In genomic region chr9:82436480-82436879, GRCh38 we compare ENCODE assay signal across 16 cellular contexts.
A peak's percentile ranks its signal among the peaks of the same experiment; 100 is the strongest.
DNase-seq lines count a peak whose midpoint lies in the region; ATAC-seq, FAIRE-seq and TF ChIP-seq lines count a peak whose summit lies in the region.
"Had no signal": no experiment of that assay in that cellular context is flagged by ENCODE, and none has a peak within 500 bp of the region (broad histone marks: within the 10 kb centered on the region; RNA-seq: fewer than 3 reads in every experiment).

No MANE protein-coding gene starts in this region.

- H3K9me1 ChIP-seq in IMR-90 (ENCODE audit: insufficient read depth, low read length): no peaks in the 10 kb centered on the region

- CTCF ChIA-PET in IMR-90 (lab: Yijun Ruan, JAX): interaction anchor here (0.6 kb wide), 1 partner anchor 1333 kb away, joined by 3 read pairs; no protein-coding TSS in a partner anchor

- peak; percentile 21; the same call in 1 of the 2 replicates for ATAC-seq in IMR-90 (ENCODE audit: low read depth)
- no peak for ATAC-seq in GM19351 (IDR thresholded peaks at IDR 0.05; ENCODE audit: unreplicated experiment)
- ATAC-seq: Right ventricle myocardium inferior had no signal

- H3K79me1 ChIP-seq in IMR-90 (ENCODE audit: low read depth in 1 of 2, low read length in 2 of 2): no peaks in the 10 kb centered on the region

- no peak overlapping the region for H3K4ac ChIP-seq in IMR-90 (ENCODE audit: low read depth, low read length)

- H3K18ac ChIP-seq in IMR-90 (ENCODE audit: low read depth, low read length): no peak overlapping the region

- H4K8ac ChIP-seq in IMR-90 (ENCODE audit: low read depth in 2 of 2, low read length in 2 of 2): no peak overlapping the region

- no peak overlapping the region for H3K27ac Mint-ChIP-seq in activated naive CD8-positive, alpha-beta T cell treated with anti-CD3 and anti-CD28 coated beads for 36 hours
- H3K27ac Mint-ChIP-seq: CD4-positive, alpha-beta memory T cell; H9 had no signal

- POLR2A ChIA-PET in IMR-90 (lab: Charles Lee; ENCODE audit: unreplicated experiment): no interaction called here

- no peak overlapping the region for H2AK9ac ChIP-seq in IMR-90 (replicated peaks; ENCODE audit: low read depth, low read length, poor library complexity)

- H3K36me3 Mint-ChIP-seq in activated naive CD8-positive, alpha-beta T cell treated with anti-CD3 and anti-CD28 coated beads for 36 hours: no peaks in the 10 kb centered on the region
- H3K36me3 Mint-ChIP-seq: CD4-positive, alpha-beta memory T cell had no signal

- H3K4me1 Mint-ChIP-seq in activated naive CD8-positive, alpha-beta T cell treated with anti-CD3 and anti-CD28 coated beads for 36 hours: no peaks in the 10 kb centered on the region
- H3K4me1 Mint-ChIP-seq: CD4-positive, alpha-beta memory T cell had no signal

- H3K27me3 Mint-ChIP-seq in activated naive CD8-positive, alpha-beta T cell treated with anti-CD3 and anti-CD28 coated beads for 36 hours: no peaks in the 10 kb centered on the region
- H3K27me3 Mint-ChIP-seq: CD4-positive, alpha-beta memory T cell had no signal

- H3K4me3 ChIP-seq in IMR-90 (ENCODE audit: insufficient read depth, low read depth, low read length) (no peak overlapping the region), bronchial epithelial cell (ENCODE audit: low read depth, low read length) (no peak overlapping the region), kidney epithelial cell (ENCODE audit: low read depth, low read length) (no peak overlapping the region)

- TF ChIP-seq POLR2A in IMR-90 (IDR thresholded peaks at IDR 0.05; ENCODE audit: low read depth, low read length): no peak

- no peak overlapping the region for H3K56ac ChIP-seq in IMR-90 (ENCODE audit: extremely low read depth, insufficient read depth, low read length)

- H3K9me3 ChIP-seq in IMR-90 (ENCODE audit: control insufficient read depth, insufficient read depth, low read length): peaks cover 6% of the 10 kb centered on the region
- H3K9me3 ChIP-seq: SK-N-SH had no signal

- no peaks in the 10 kb centered on the region for H4K20me1 ChIP-seq in IMR-90 (ENCODE audit: insufficient read depth, low read length)

- H3K23ac ChIP-seq in IMR-90 (ENCODE audit: low read depth, low read length): no peak overlapping the region

- H3K27me3 ChIP-seq in IMR-90 (ENCODE audit: control insufficient read depth, insufficient read depth, low read length): no peaks in the 10 kb centered on the region
- H3K27me3 ChIP-seq in bronchial epithelial cell (ENCODE audit: control insufficient read depth, insufficient read depth, low read length): no peaks in the 10 kb centered on the region
- H3K27me3 ChIP-seq in kidney epithelial cell (ENCODE audit: control insufficient read depth, insufficient read depth, low read length): no peaks in the 10 kb centered on the region

- in situ Hi-C loops in IMR-90 (cut with MboI; ENCODE audit: low sequenced_read_pairs): no loop called here
- in situ Hi-C loops in G401 (cut with HindIII; ENCODE audit: low sequenced_read_pairs): no loop called here

- H2BK120ac ChIP-seq in IMR-90 (ENCODE audit: low read depth, low read length): no peak overlapping the region

- no peak overlapping the region for H2BK15ac ChIP-seq in IMR-90 (ENCODE audit: low read depth, low read length)

- H3K4me3 Mint-ChIP-seq in activated naive CD8-positive, alpha-beta T cell treated with anti-CD3 and anti-CD28 coated beads for 36 hours: no peak overlapping the region
- H3K4me3 Mint-ChIP-seq: CD4-positive, alpha-beta memory T cell; H9 had no signal

- H3K36me3 ChIP-seq in IMR-90 (ENCODE audit: control insufficient read depth, insufficient read depth, low read length): no peaks in the 10 kb centered on the region
- no peaks in the 10 kb centered on the region for H3K36me3 ChIP-seq in bronchial epithelial cell (ENCODE audit: control insufficient read depth, insufficient read depth, low read length)
- no peaks in the 10 kb centered on the region for H3K36me3 ChIP-seq in kidney epithelial cell (ENCODE audit: control insufficient read depth, insufficient read depth, low read length)

- H4K5ac ChIP-seq in IMR-90 (ENCODE audit: low read depth, low read length): no peak overlapping the region

- H2BK5ac ChIP-seq in IMR-90 (ENCODE audit: low read depth, low read length, poor library complexity, severe bottlenecking): no peak overlapping the region

- dilution Hi-C loops in IMR-90 (cut with HindIII; ENCODE audit: low sequenced_read_pairs, unreplicated experiment): no loop called here

- WGBS in IMR-90 (ENCODE audit: extremely low coverage in 2 of 2, insufficient read length in 1 of 2), 2 experiments: 86% methylated on average over 1 of the region's 2 CpGs; no CpG with 5 or more reads in 1 of the 2 experiments

- no peak overlapping the region for H3K27ac ChIP-seq in IMR-90 (ENCODE audit: insufficient read depth, low read length)

- H2AFZ ChIP-seq in IMR-90 (replicated peaks; ENCODE audit: low read length, poor library complexity): no peak overlapping the region

- H2AK5ac ChIP-seq in IMR-90 (ENCODE audit: low read depth, low read length): no peak overlapping the region

- no TSS peak for BruUV-seq in IMR-90 (replicated peaks; lab: Mats Ljungman, UMichigan)

- no peak for TF ChIP-seq CTCF in IMR-90 (conservative IDR thresholded peaks at IDR 0.05; ENCODE audit: low read depth, low read length)
- TF ChIP-seq CTCF in bronchial epithelial cell (IDR thresholded peaks at IDR 0.05; ENCODE audit: insufficient read depth, low read length, severe bottlenecking): no peak
- no peak for TF ChIP-seq CTCF in kidney epithelial cell (IDR thresholded peaks at IDR 0.05; ENCODE audit: insufficient read depth, low read length, poor library complexity, severe bottlenecking)

- H3K4me1 ChIP-seq in IMR-90 (ENCODE audit: control insufficient read depth, insufficient read depth, low read length): no peaks in the 10 kb centered on the region

- peak; percentile 60 for FAIRE-seq in bronchial epithelial cell (lab: Jason Lieb, UNC)
- FAIRE-seq: HTR-8/SVneo had no signal

- no peak overlapping the region for H4K91ac ChIP-seq in IMR-90 (ENCODE audit: insufficient read depth, low read depth, low read length)

- H3K4me2 ChIP-seq in IMR-90 (ENCODE audit: low read depth, low read length): no peak overlapping the region
- H3K4me2 ChIP-seq: SK-N-SH had no signal

- no peak overlapping the region for H2BK20ac ChIP-seq in IMR-90 (ENCODE audit: low read depth, low read length)

- no peak overlapping the region for H3K14ac ChIP-seq in IMR-90 (replicated peaks; ENCODE audit: low read depth, low read length)

- no peak for TF ChIP-seq RAD21 in IMR-90 (IDR thresholded peaks at IDR 0.05; ENCODE audit: low read length)

- intact Hi-C loops in IMR-90 (cut with micrococcal nuclease): no loop called here

- no peak overlapping the region for H3K9ac ChIP-seq in IMR-90 (ENCODE audit: low read depth, low read length)
- H3K9ac ChIP-seq: SK-N-SH had no signal

- peaks cover 12% of the 10 kb centered on the region for H3K9me3 Mint-ChIP-seq in activated naive CD8-positive, alpha-beta T cell treated with anti-CD3 and anti-CD28 coated beads for 36 hours

- peak; percentile 43 for DNase-seq in EH (ENCODE audit: low read depth)
- peak; percentile 41 for DNase-seq in IMR-90
- DNase-seq in bronchial epithelial cell (ENCODE audit: low read depth): peak; percentile 84
- DNase-seq in kidney epithelial cell (ENCODE audit: low read depth): peak; percentile 14
- no peak for DNase-seq in C1 segment of cervical spinal cord (lab: John Stamatoyannopoulos, UW)
- no peak for DNase-seq in activated naive CD8-positive, alpha-beta T cell treated with anti-CD3 and anti-CD28 coated beads for 36 hours
- DNase-seq in G401 (ENCODE audit: low spot score): no peak
- DNase-seq: CD4-positive, alpha-beta memory T cell; DMS79; H9; NCI-H2227 treated with DMSO at 0.1 percent for 48 hours; NCI-H526; SK-N-SH had no signal

TF ChIP-seq in IMR-90, 13 proteins besides CTCF, POLR2A, EP300 and RAD21:
- TF ChIP-seq CEBPB (IDR thresholded peaks at IDR 0.05; ENCODE audit: low read depth, low read length) (no peak), NFE2L2 (IDR thresholded peaks at IDR 0.05; ENCODE audit: low read depth, low read length) (no peak), CHD1 (IDR thresholded peaks at IDR 0.05; ENCODE audit: low read depth, low read length) (no peak), FOS (IDR thresholded peaks at IDR 0.05; ENCODE audit: low read depth, low read length) (no peak), RCOR1 (IDR thresholded peaks at IDR 0.05; ENCODE audit: insufficient replicate concordance, low read length) (no peak), RFX5 (IDR thresholded peaks at IDR 0.05; ENCODE audit: low read depth, low read length) (no peak), SMC3 (IDR thresholded peaks at IDR 0.05; ENCODE audit: low read depth, low read length) (no peak), MAFK (IDR thresholded peaks at IDR 0.05; ENCODE audit: low read depth, low read length) (no peak), MXI1 (IDR thresholded peaks at IDR 0.05; ENCODE audit: borderline replicate concordance, low read depth, low read length) (no peak), BHLHE40 (IDR thresholded peaks at IDR 0.05; ENCODE audit: low read depth, low read length) (no peak), MAZ (IDR thresholded peaks at IDR 0.05; ENCODE audit: borderline replicate concordance, low read depth, low read length) (no peak)
- TF ChIP-seq, protein P1, sequence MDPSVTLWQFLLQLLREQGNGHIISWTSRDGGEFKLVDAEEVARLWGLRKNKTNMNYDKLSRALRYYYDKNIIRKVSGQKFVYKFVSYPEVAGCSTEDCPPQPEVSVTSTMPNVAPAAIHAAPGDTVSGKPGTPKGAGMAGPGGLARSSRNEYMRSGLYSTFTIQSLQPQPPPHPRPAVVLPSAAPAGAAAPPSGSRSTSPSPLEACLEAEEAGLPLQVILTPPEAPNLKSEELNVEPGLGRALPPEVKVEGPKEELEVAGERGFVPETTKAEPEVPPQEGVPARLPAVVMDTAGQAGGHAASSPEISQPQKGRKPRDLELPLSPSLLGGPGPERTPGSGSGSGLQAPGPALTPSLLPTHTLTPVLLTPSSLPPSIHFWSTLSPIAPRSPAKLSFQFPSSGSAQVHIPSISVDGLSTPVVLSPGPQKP (IDR thresholded peaks at IDR 0.05; ENCODE audit: borderline replicate concordance, low read depth, low read length): no peak
- TF ChIP-seq, protein P2, sequence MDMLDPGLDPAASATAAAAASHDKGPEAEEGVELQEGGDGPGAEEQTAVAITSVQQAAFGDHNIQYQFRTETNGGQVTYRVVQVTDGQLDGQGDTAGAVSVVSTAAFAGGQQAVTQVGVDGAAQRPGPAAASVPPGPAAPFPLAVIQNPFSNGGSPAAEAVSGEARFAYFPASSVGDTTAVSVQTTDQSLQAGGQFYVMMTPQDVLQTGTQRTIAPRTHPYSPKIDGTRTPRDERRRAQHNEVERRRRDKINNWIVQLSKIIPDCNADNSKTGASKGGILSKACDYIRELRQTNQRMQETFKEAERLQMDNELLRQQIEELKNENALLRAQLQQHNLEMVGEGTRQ (IDR thresholded peaks at IDR 0.05; ENCODE audit: low read depth, low read length): no peak

Comparison
In these comparisons a context has a peak if more than half of its experiments do, and no peak if none do; other contexts are left out.
1. DNase-seq: peak in EH (single experiment), IMR-90 (single experiment), bronchial epithelial cell (single experiment) and kidney epithelial cell (single experiment); none in C1 segment of cervical spinal cord (0 of 14), activated naive CD8-positive, alpha-beta T cell treated with anti-CD3 and anti-CD28 coated beads for 36 hours (single experiment) and G401 (single experiment).